ENCODE assay signal across 22 cellular contexts in the genomic region with DNA sequence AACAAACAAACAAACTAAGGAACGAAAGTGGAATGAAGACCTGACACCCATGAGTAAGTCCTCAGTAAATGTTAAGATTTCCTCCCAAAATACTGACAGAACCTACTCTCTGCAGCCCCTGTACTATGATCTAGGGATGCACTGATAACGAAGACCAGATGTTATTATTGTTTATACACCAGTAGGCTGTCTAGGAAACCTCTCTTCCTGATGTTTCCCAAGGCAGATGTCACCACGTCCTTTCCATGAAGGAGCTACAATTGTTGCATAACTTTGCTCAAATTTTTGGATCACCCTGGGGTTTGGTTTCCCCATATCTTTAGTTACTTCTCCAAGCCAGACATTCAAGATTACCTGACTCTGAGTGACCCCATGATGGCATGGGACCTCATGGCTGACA.
"Had no signal": no experiment of that assay in that cellular context is flagged by ENCODE, and none has a peak within 500 bp of the region (broad histone marks: within the 10 kb centered on the region; RNA-seq: fewer than 3 reads in every experiment).

No MANE protein-coding gene starts in this region.

- H3K9me3 Mint-ChIP-seq: activated naive CD4-positive, alpha-beta T cell treated with anti-CD3 and anti-CD28 coated beads for 36 hours; effector memory CD8-positive, alpha-beta T cell; nephron progenitor cell had no signal

- H3K27me3 Mint-ChIP-seq: activated CD4-positive, alpha-beta T cell treated with anti-CD3 and anti-CD28 coated beads for 36 hours had no signal

- DNase-seq: activated CD4-positive, alpha-beta T cell treated with anti-CD3 and anti-CD28 coated beads for 36 hours; activated CD4-positive, alpha-beta T cell treated with anti-CD3 and anti-CD28 coated beads, Interleukin-2, amount 50 U/mL, for 48 hours; activated CD4-positive, CD25-positive, alpha-beta regulatory T cell; activated CD8-positive, alpha-beta memory T cell treated with anti-CD3 and anti-CD28 coated beads for 24 hours; activated effector memory CD4-positive, alpha-beta T cell treated with Interleukin-2 at 50 U/mL for 16 hours; activated naive CD4-positive, alpha-beta T cell treated with anti-CD3 and anti-CD28 coated beads for 36 hours; activated naive CD8-positive, alpha-beta T cell treated with anti-CD3 and anti-CD28 coated beads, Interleukin-2, amount 10 ng/mL, durations not matched to agents 7 days and 5 days; effector memory CD8-positive, alpha-beta T cell; foreskin melanocyte; glutamatergic neuron; left ventricle myocardium inferior; nephron progenitor cell; ovary; stimulated activated naive CD4-positive, alpha-beta T cell had no signal

- H3K4me3 Mint-ChIP-seq: activated CD4-positive, alpha-beta T cell treated with anti-CD3 and anti-CD28 coated beads for 36 hours; activated naive CD4-positive, alpha-beta T cell treated with anti-CD3 and anti-CD28 coated beads for 36 hours; activated naive CD8-positive, alpha-beta T cell treated with anti-CD3 and anti-CD28 coated beads, Interleukin-2, amount 10 ng/mL, durations not matched to agents 7 days and 5 days; brain; effector memory CD8-positive, alpha-beta T cell; nephron progenitor cell had no signal

- H3K27ac Mint-ChIP-seq: activated CD4-positive, alpha-beta T cell treated with anti-CD3 and anti-CD28 coated beads for 36 hours; activated naive CD4-positive, alpha-beta T cell treated with anti-CD3 and anti-CD28 coated beads for 36 hours; activated naive CD8-positive, alpha-beta T cell treated with anti-CD3 and anti-CD28 coated beads, Interleukin-2, amount 10 ng/mL, durations not matched to agents 7 days and 5 days; effector memory CD8-positive, alpha-beta T cell; nephron progenitor cell; progenitor cell of endocrine pancreas had no signal

- H3K9me3 ChIP-seq: ascending aorta, left ventricle myocardium inferior, ovary, tibial nerve had no signal

- H3K36me3 Mint-ChIP-seq: activated naive CD8-positive, alpha-beta T cell treated with anti-CD3 and anti-CD28 coated beads, Interleukin-2, amount 10 ng/mL, durations not matched to agents 7 days and 5 days; brain had no signal

- FAIRE-seq: endothelial cell of umbilical vein, islet of Langerhans had no signal

- H3K27ac ChIP-seq: ascending aorta, coronary artery, left ventricle myocardium inferior, ovary, tibial nerve had no signal

- H3K36me3 ChIP-seq: ascending aorta, left ventricle myocardium inferior, ovary, tibial nerve had no signal

- ATAC-seq: activated CD4-positive, alpha-beta T cell treated with anti-CD3 and anti-CD28 coated beads for 36 hours; effector memory CD8-positive, alpha-beta T cell had no signal

- H3K27me3 ChIP-seq: ascending aorta, ovary, tibial nerve had no signal

- H3K4me1 Mint-ChIP-seq: activated CD4-positive, alpha-beta T cell treated with anti-CD3 and anti-CD28 coated beads for 36 hours; activated naive CD8-positive, alpha-beta T cell treated with anti-CD3 and anti-CD28 coated beads, Interleukin-2, amount 10 ng/mL, durations not matched to agents 7 days and 5 days; nephron progenitor cell had no signal

- H3K4me1 ChIP-seq: ascending aorta, left ventricle myocardium inferior, tibial nerve had no signal

- H3K4me3 ChIP-seq: ascending aorta, coronary artery, left ventricle myocardium inferior, lung, ovary, tibial nerve had no signal
